In genomic region chr3:173725507-173725906, GRCh38 we compare ENCODE assay signal across 24 cellular contexts.
DNase-seq lines count a peak whose midpoint lies in the region; ATAC-seq and TF ChIP-seq lines count a peak whose summit lies in the region.
"Had no signal": no experiment of that assay in that cellular context is flagged by ENCODE, and none has a peak within 500 bp of the region (broad histone marks: within the 10 kb centered on the region; RNA-seq: fewer than 3 reads in every experiment).

No MANE protein-coding gene starts in this region.

- H3K27me3 ChIP-seq in KMS-11 (ENCODE audit: insufficient read depth, low read depth), result no peaks in the 10 kb centered on the region
- H3K27me3 ChIP-seq in gastrocnemius medialis, result no peaks in the 10 kb centered on the region
- H3K27me3 ChIP-seq: BE2C, body of pancreas, tibial nerve had no signal

- no peaks in the 10 kb centered on the region for H4K20me1 ChIP-seq in KMS-11 (ENCODE audit: insufficient read depth)

- TF ChIP-seq POLR2A in gastrocnemius medialis (IDR thresholded peaks at IDR 0.05), result no peak

- H3K4me2 ChIP-seq in KMS-11, result peak overlapping the region; percentile 26; the same call in 1 of the 2 replicates

- TF ChIP-seq CTCF in KMS-11 (conservative IDR thresholded peaks at IDR 0.05; ENCODE audit: low read depth, low read length) (no peak), gastrocnemius medialis (IDR thresholded peaks at IDR 0.05 in 4 of 5, conservative IDR thresholded peaks at IDR 0.05 in 1 of 5) (no peak)

- no peak overlapping the region for H3K4me3 ChIP-seq in KMS-11 (IDR thresholded peaks at IDR 0.05; ENCODE audit: insufficient read depth, low read depth, low read length)
- no peak overlapping the region for H3K4me3 ChIP-seq in gastrocnemius medialis
- H3K4me3 ChIP-seq: body of pancreas, tibial nerve had no signal

- H3K9me3 ChIP-seq in gastrocnemius medialis, result no peaks in the 10 kb centered on the region
- H3K9me3 ChIP-seq: BE2C, body of pancreas, tibial nerve had no signal

- peaks cover 10% of the 10 kb centered on the region for H3K4me1 ChIP-seq in KMS-11 (ENCODE audit: low read depth, poor library complexity, severe bottlenecking)
- H3K4me1 ChIP-seq in gastrocnemius medialis, result no peaks in the 10 kb centered on the region
- H3K4me1 ChIP-seq: BE2C, body of pancreas, parathyroid adenoma, tibial nerve had no signal

- intact Hi-C loops in gastrocnemius medialis (cut with DNase I; ENCODE audit: low total_unique reads), result no loop called here

- no peaks in the 10 kb centered on the region for H3K79me2 ChIP-seq in KMS-11 (ENCODE audit: insufficient read depth, low read depth)
- H3K79me2 ChIP-seq: parathyroid adenoma had no signal

- DNase-seq in EL, result peak; percentile 57
- peak; percentile 31 for DNase-seq in fibroblast of peridontal ligament (ENCODE audit: extremely low read depth)
- no peak for DNase-seq in hypothalamus (lab: John Stamatoyannopoulos, UW)
- no peak for DNase-seq in gastrocnemius medialis
- DNase-seq: ACHN; activated CD4-positive, alpha-beta T cell treated with anti-CD3 and anti-CD28 coated beads, Interleukin-2, amount 50 U/mL, for 1 hour; activated naive CD8-positive, alpha-beta T cell treated with anti-CD3 and anti-CD28 coated beads, Interleukin-2, amount 50 U/mL, for 24 hours; activated T-cell treated with anti-CD3 and anti-CD28 coated beads, Interleukin-2, amount 50 U/mL, for 48 hours; BE2C; body of pancreas; GF-D8; left cardiac atrium; NCI-H1417; NCI-H2081; NCI-H2227 treated with DMSO at 0.1 percent for 48 hours; NCI-H748 treated with DMSO at 0.1 percent for 48 hours; small intestine had no signal

- H3K36me3 ChIP-seq in KMS-11 (ENCODE audit: insufficient read depth) (no peaks in the 10 kb centered on the region), gastrocnemius medialis (no peaks in the 10 kb centered on the region)
- H3K36me3 ChIP-seq: BE2C, tibial nerve had no signal

- no peak overlapping the region for H2AFZ ChIP-seq in KMS-11 (ENCODE audit: low read depth)
- H2AFZ ChIP-seq: parathyroid adenoma had no signal

- in situ Hi-C loops in gastrocnemius medialis (cut with MboI; ENCODE audit: low sequenced_read_pairs in 4 of 4), result no loop called here

- H3K9ac ChIP-seq in KMS-11, result no peak overlapping the region
- H3K9ac ChIP-seq: parathyroid adenoma had no signal

- ATAC-seq in SK-N-SH treated with all-trans-retinoic acid at 6 μM for 48 hours (peak; percentile 69; the same call in 2 of the 3 replicates), GM18873 (IDR thresholded peaks at IDR 0.05; ENCODE audit: low FRiP score, unreplicated experiment) (no peak), gastrocnemius medialis (no peak)
- ATAC-seq: activated naive CD8-positive, alpha-beta T cell treated with anti-CD3 and anti-CD28 coated beads, Interleukin-2, amount 50 U/mL, for 24 hours; body of pancreas; left cardiac atrium; Right ventricle myocardium inferior had no signal

- H3K27ac ChIP-seq in KMS-11 (no peak overlapping the region), gastrocnemius medialis (no peak overlapping the region)
- H3K27ac ChIP-seq: body of pancreas, epithelial cell of prostate, parathyroid adenoma, tibial nerve had no signal

TF ChIP-seq in SK-N-SH treated with all-trans-retinoic acid at 6 μM for 48 hours, 23 proteins besides CTCF, POLR2A, EP300 and RAD21:
- no peak for TF ChIP-seq SNAI2 (CRISPR knock-in tag; IDR thresholded peaks at IDR 0.05)
- TF ChIP-seq CSRNP3 (CRISPR knock-in tag; IDR thresholded peaks at IDR 0.05), result no peak
- TF ChIP-seq CREB5 (CRISPR knock-in tag; IDR thresholded peaks at IDR 0.05; ENCODE audit: low read depth), result no peak
- no peak for TF ChIP-seq ZFP30 (CRISPR knock-in tag; IDR thresholded peaks at IDR 0.05)
- no peak for TF ChIP-seq TOX (CRISPR knock-in tag; IDR thresholded peaks at IDR 0.05; ENCODE audit: borderline replicate concordance)
- no peak for TF ChIP-seq ARNTL (CRISPR knock-in tag; IDR thresholded peaks at IDR 0.05; ENCODE audit: borderline replicate concordance, low read depth)
- TF ChIP-seq GLIS3 (CRISPR knock-in tag; IDR thresholded peaks at IDR 0.05), result no peak
- no peak for TF ChIP-seq POU6F1 (CRISPR knock-in tag; IDR thresholded peaks at IDR 0.05; ENCODE audit: borderline replicate concordance, low read depth)
- no peak for TF ChIP-seq ESRRG (CRISPR knock-in tag; IDR thresholded peaks at IDR 0.05)
- TF ChIP-seq OSR1 (CRISPR knock-in tag; IDR thresholded peaks at IDR 0.05), result no peak

Comparison
In these comparisons a context has a peak if more than half of its experiments do, and no peak if none do; other contexts are left out.
1. DNase-seq: peak in EL (single experiment) and fibroblast of peridontal ligament (single experiment); none in hypothalamus (0 of 51) and gastrocnemius medialis (0 of 2).